ENCODE assay signal across 10 cellular contexts in genomic region chr1:2301607-2302291, GRCh38.
DNase-seq lines count a peak whose midpoint lies in the region; ATAC-seq, FAIRE-seq and TF ChIP-seq lines count a peak whose summit lies in the region.
"Had no signal": no experiment of that assay in that cellular context is flagged by ENCODE, and none has a peak within 500 bp of the region (broad histone marks: within the 10 kb centered on the region; RNA-seq: fewer than 3 reads in every experiment).

No MANE protein-coding gene starts in this region.

- no peak for ATAC-seq in Right ventricle myocardium superior (ENCODE audit: poor library complexity)
- no peak for ATAC-seq in naive B cell (ENCODE audit: low read depth in 2 of 2)
- ATAC-seq: SK-N-SH treated with all-trans-retinoic acid at 6 μM for 48 hours had no signal

- intact Hi-C loops in Right ventricle myocardium superior (cut with DNase I), result no loop called here
- intact Hi-C loops in ascending aorta (cut with DNase I), result no loop called here

- peaks cover 0 to 10% of the 10 kb centered on the region in 2 donors for H3K36me3 Mint-ChIP-seq in naive B cell

- no peak for DNase-seq in right atrium auricular region (ENCODE audit: low spot score)
- DNase-seq in Right ventricle myocardium superior, result no peak
- no peak for DNase-seq in ascending aorta (ENCODE audit: low spot score in 2 of 2)
- DNase-seq in naive B cell, result no peak
- DNase-seq in NCI-H2227 (lab: John Stamatoyannopoulos, UW; ENCODE audit: unreplicated experiment), result no peak
- DNase-seq in H54 (ENCODE audit: insufficient read length, low spot score), result no peak
- DNase-seq in mesenteric fat pad (ENCODE audit: low spot score), result no peak
- no peak for DNase-seq in stimulated activated CD4-positive, alpha-beta T cell treated with anti-CD3 and anti-CD28 coated beads, Interleukin-4, amount 100 ng/mL, for 4 hours
- DNase-seq: NCI-H2171 treated with DMSO at 0.1 percent for 48 hours had no signal

- FAIRE-seq in H54 (lab: Jason Lieb, UNC), result no peak

- H3K27ac Mint-ChIP-seq in naive B cell, result peak overlapping the region; percentile 99 to 100 (median 100)

- peak overlapping the region; percentile 88 to 90 for H3K27ac ChIP-seq in right atrium auricular region
- H3K27ac ChIP-seq in ascending aorta, result peak overlapping the region; percentile 74 to 88

- no peaks in the 10 kb centered on the region for H3K27me3 Mint-ChIP-seq in naive B cell

- H3K27me3 ChIP-seq in right atrium auricular region (no peaks in the 10 kb centered on the region), ascending aorta (no peaks in the 10 kb centered on the region)

- H3K4me3 Mint-ChIP-seq in naive B cell, result peak overlapping the region; percentile 77 to 96 (median 93)

- no peaks in the 10 kb centered on the region for H3K9me3 Mint-ChIP-seq in naive B cell

- H3K9me3 ChIP-seq in right atrium auricular region, result no peaks in the 10 kb centered on the region
- H3K9me3 ChIP-seq in ascending aorta, result no peaks in the 10 kb centered on the region

- TF ChIP-seq POLR2A in H54 (IDR thresholded peaks at IDR 0.05; ENCODE audit: low read depth, low read length), result no peak

- H3K36me3 ChIP-seq in right atrium auricular region, result peaks cover 35% of the 10 kb centered on the region
- H3K36me3 ChIP-seq in ascending aorta, result peaks cover 38 to 40% of the 10 kb centered on the region in 2 donors

- TF ChIP-seq CTCF in right atrium auricular region (IDR thresholded peaks at IDR 0.05) (no peak), ascending aorta (IDR thresholded peaks at IDR 0.05) (no peak)

- H3K4me3 ChIP-seq in right atrium auricular region (peak overlapping the region in 1 of 2 donors; percentile 41), ascending aorta (peak overlapping the region in 1 of 2 donors; percentile 46)

- H3K4me1 Mint-ChIP-seq in naive B cell, result peaks cover 19 to 50% (median 46%) of the 10 kb centered on the region in 3 donors

- H3K4me1 ChIP-seq in right atrium auricular region (peaks cover 0 to 94% of the 10 kb centered on the region in 2 donors), ascending aorta (peaks cover 30 to 37% of the 10 kb centered on the region in 2 donors)
